Comparison of ENCODE assay signal across 21 cellular contexts in the genomic region with DNA sequence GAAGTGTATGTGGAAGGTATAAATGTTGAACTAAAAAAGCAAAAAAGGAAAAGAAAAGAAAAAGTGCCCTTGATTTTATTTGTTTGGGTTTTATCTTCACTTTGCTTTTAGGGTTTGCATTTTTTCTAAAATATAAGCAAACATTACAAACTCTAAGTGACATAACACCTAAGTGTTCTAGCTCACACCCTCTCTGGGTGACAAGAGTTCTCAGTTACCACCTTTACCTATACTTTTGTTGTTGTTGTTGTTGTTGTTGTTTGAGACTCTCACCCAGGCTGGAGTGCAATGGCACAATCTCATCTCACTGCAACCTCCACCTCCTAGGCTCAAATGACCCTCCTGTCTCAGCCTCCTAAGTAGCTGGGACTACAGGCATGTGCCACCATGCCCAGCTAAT. TPM values are rescaled to one million over a fixed set of nuclear protein-coding genes. Genes with fewer than 3 reads are reported as not detected.
DNase-seq lines count a peak whose midpoint lies in the region; ATAC-seq and TF ChIP-seq lines count a peak whose summit lies in the region.
"Had no signal": no experiment of that assay in that cellular context is flagged by ENCODE, and none has a peak within 500 bp of the region (broad histone marks: within the 10 kb centered on the region; RNA-seq: fewer than 3 reads in every experiment).

No MANE protein-coding gene starts in this region.

- H3K36me3 Mint-ChIP-seq in CD4-positive, alpha-beta memory T cell = peaks cover 56 to 58% of the 10 kb centered on the region in 2 donors
- H3K36me3 Mint-ChIP-seq in CD8-positive, alpha-beta T cell = peaks cover 27% of the 10 kb centered on the region
- peaks cover 58% of the 10 kb centered on the region for H3K36me3 Mint-ChIP-seq in effector memory CD8-positive, alpha-beta T cell (ENCODE audit: insufficient read depth)
- peaks cover 8% of the 10 kb centered on the region for H3K36me3 Mint-ChIP-seq in natural killer cell treated with Interleukin-12 subunit alpha and Interleukin-12 subunit beta and Interleukin-15 and Interleukin-18, amount 100 ng/mL, for 72 hours
- peaks cover 7% of the 10 kb centered on the region for H3K36me3 Mint-ChIP-seq in activated naive CD4-positive, alpha-beta T cell treated with anti-CD3 and anti-CD28 coated beads for 36 hours (ENCODE audit: low read depth)

- H3K9me3 Mint-ChIP-seq in CD4-positive, alpha-beta memory T cell = peaks cover 0 to 5% (median 2%) of the 10 kb centered on the region in 8 donors
- no peaks in the 10 kb centered on the region for H3K9me3 Mint-ChIP-seq in CD8-positive, alpha-beta T cell
- H3K9me3 Mint-ChIP-seq in effector memory CD8-positive, alpha-beta T cell = no peaks in the 10 kb centered on the region
- H3K9me3 Mint-ChIP-seq in natural killer cell treated with Interleukin-12 subunit alpha and Interleukin-12 subunit beta and Interleukin-15 and Interleukin-18, amount 100 ng/mL, for 72 hours = no peaks in the 10 kb centered on the region
- H3K9me3 Mint-ChIP-seq in activated naive CD4-positive, alpha-beta T cell treated with anti-CD3 and anti-CD28 coated beads for 36 hours = peaks cover 2% of the 10 kb centered on the region
- H3K9me3 Mint-ChIP-seq: IgD-negative memory B cell had no signal

- no peak overlapping the region for H3K27ac ChIP-seq in CD4-positive, alpha-beta memory T cell (ENCODE audit: low read depth, low read length)
- no peak overlapping the region for H3K27ac ChIP-seq in CD8-positive, alpha-beta T cell (ENCODE audit: low read depth, low read length)
- H3K27ac ChIP-seq: C4-2B, GM23248 had no signal

- no peaks in the 10 kb centered on the region for H3K27me3 ChIP-seq in CD4-positive, alpha-beta memory T cell (ENCODE audit: insufficient read depth, low read length)
- H3K27me3 ChIP-seq in CD8-positive, alpha-beta T cell (ENCODE audit: insufficient read depth, low read length) = no peaks in the 10 kb centered on the region

- no peaks in the 10 kb centered on the region for H3K36me3 ChIP-seq in CD4-positive, alpha-beta memory T cell (ENCODE audit: insufficient read depth, low read length)
- no peaks in the 10 kb centered on the region for H3K36me3 ChIP-seq in CD8-positive, alpha-beta T cell (ENCODE audit: insufficient read depth, low read length)
- H3K36me3 ChIP-seq: BE2C, HAP-1 had no signal

- CTCF ChIA-PET in CD4-positive, alpha-beta memory T cell (lab: Charles Lee; ENCODE audit: partially characterized antibody) = interaction anchor here (1.2 kb wide), 1 partner anchor 25 kb away, joined by 3 read pairs; no protein-coding TSS in a partner anchor
- CTCF ChIA-PET in CD8-positive, alpha-beta T cell (lab: Charles Lee) = no interaction called here
- CTCF ChIA-PET in activated naive CD4-positive, alpha-beta T cell treated with anti-CD3 and anti-CD28 coated beads for 36 hours (lab: Charles Lee) = no interaction called here

- H3K4me1 Mint-ChIP-seq in CD4-positive, alpha-beta memory T cell = peaks cover 38 to 70% (median 53%) of the 10 kb centered on the region in 4 donors
- peaks cover 44% of the 10 kb centered on the region for H3K4me1 Mint-ChIP-seq in CD8-positive, alpha-beta T cell (ENCODE audit: low read depth)
- peaks cover 54 to 69% of the 10 kb centered on the region in 2 donors for H3K4me1 Mint-ChIP-seq in effector memory CD8-positive, alpha-beta T cell (ENCODE audit: low read depth in 2 of 2)
- peaks cover 48 to 61% of the 10 kb centered on the region in 2 donors for H3K4me1 Mint-ChIP-seq in natural killer cell treated with Interleukin-12 subunit alpha and Interleukin-12 subunit beta and Interleukin-15 and Interleukin-18, amount 100 ng/mL, for 72 hours (ENCODE audit: low read depth in 2 of 2)
- peaks cover 39% of the 10 kb centered on the region for H3K4me1 Mint-ChIP-seq in activated naive CD4-positive, alpha-beta T cell treated with anti-CD3 and anti-CD28 coated beads for 36 hours (ENCODE audit: low read depth)

- ATAC-seq in CD8-positive, alpha-beta T cell = no peak
- ATAC-seq in effector memory CD8-positive, alpha-beta T cell (replicated peaks) = peak; percentile 62
- no peak for ATAC-seq in natural killer cell treated with Interleukin-12 subunit alpha and Interleukin-12 subunit beta and Interleukin-15 and Interleukin-18, amount 100 ng/mL, for 72 hours
- no peak for ATAC-seq in GM21381 (IDR thresholded peaks at IDR 0.05; ENCODE audit: unreplicated experiment)
- ATAC-seq: GM12878, HepG2 had no signal

- no peak for DNase-seq in CD4-positive, alpha-beta memory T cell
- no peak for DNase-seq in CD8-positive, alpha-beta T cell
- DNase-seq in effector memory CD8-positive, alpha-beta T cell = no peak
- no peak for DNase-seq in natural killer cell treated with Interleukin-12 subunit alpha and Interleukin-12 subunit beta and Interleukin-15 and Interleukin-18, amount 100 ng/mL, for 72 hours (ENCODE audit: low spot score)
- no peak for DNase-seq in activated naive CD4-positive, alpha-beta T cell treated with anti-CD3 and anti-CD28 coated beads for 36 hours
- no peak for DNase-seq in NCI-H82 treated with DMSO at 0.1 percent for 48 hours (lab: John Stamatoyannopoulos, UW; ENCODE audit: unreplicated experiment)
- DNase-seq: ACHN; BE2C; CD4-positive, alpha-beta T cell; COR-L47; DMS 273 treated with DMSO at 0.1 percent for 48 hours; DMS53; DND-41; EL; GM23248 had no signal

- H3K27me3 Mint-ChIP-seq in CD4-positive, alpha-beta memory T cell = no peaks in the 10 kb centered on the region
- no peaks in the 10 kb centered on the region for H3K27me3 Mint-ChIP-seq in CD8-positive, alpha-beta T cell (ENCODE audit: low read depth)
- H3K27me3 Mint-ChIP-seq in effector memory CD8-positive, alpha-beta T cell = no peaks in the 10 kb centered on the region
- H3K27me3 Mint-ChIP-seq in natural killer cell treated with Interleukin-12 subunit alpha and Interleukin-12 subunit beta and Interleukin-15 and Interleukin-18, amount 100 ng/mL, for 72 hours = no peaks in the 10 kb centered on the region
- H3K27me3 Mint-ChIP-seq in activated naive CD4-positive, alpha-beta T cell treated with anti-CD3 and anti-CD28 coated beads for 36 hours (ENCODE audit: low read depth) = no peaks in the 10 kb centered on the region
- H3K27me3 Mint-ChIP-seq: CD4-positive, alpha-beta T cell; IgD-negative memory B cell had no signal

- H3K4me3 ChIP-seq in CD4-positive, alpha-beta memory T cell (ENCODE audit: low read length in 2 of 2) = no peak overlapping the region
- H3K4me3 ChIP-seq in CD8-positive, alpha-beta T cell (ENCODE audit: low read depth, low read length) = no peak overlapping the region
- H3K4me3 ChIP-seq: GM12878, GM23248, HAP-1 had no signal

- H3K9me3 ChIP-seq in CD4-positive, alpha-beta memory T cell (ENCODE audit: control insufficient read depth in 1 of 2, low read length in 2 of 2) = no peaks in the 10 kb centered on the region
- H3K9me3 ChIP-seq in CD8-positive, alpha-beta T cell (ENCODE audit: low read length) = no peaks in the 10 kb centered on the region
- H3K9me3 ChIP-seq: BE2C, HAP-1 had no signal

- intact Hi-C loops in CD4-positive, alpha-beta memory T cell (cut with micrococcal nuclease) = no loop called here
- intact Hi-C loops in CD8-positive, alpha-beta T cell (cut with DNase I, micrococcal nuclease) = no loop called here
- intact Hi-C loops in activated naive CD4-positive, alpha-beta T cell treated with anti-CD3 and anti-CD28 coated beads for 36 hours (cut with micrococcal nuclease) = no loop called here

- H3K27ac Mint-ChIP-seq in CD4-positive, alpha-beta memory T cell = peak overlapping the region in 6 of 7 donors; percentile 5 to 66 (median 42)
- H3K27ac Mint-ChIP-seq in CD8-positive, alpha-beta T cell = peak overlapping the region; percentile 70
- peak overlapping the region; percentile 87 to 90 for H3K27ac Mint-ChIP-seq in effector memory CD8-positive, alpha-beta T cell
- peak overlapping the region; percentile 73 to 76 for H3K27ac Mint-ChIP-seq in natural killer cell treated with Interleukin-12 subunit alpha and Interleukin-12 subunit beta and Interleukin-15 and Interleukin-18, amount 100 ng/mL, for 72 hours
- H3K27ac Mint-ChIP-seq in activated naive CD4-positive, alpha-beta T cell treated with anti-CD3 and anti-CD28 coated beads for 36 hours = no peak overlapping the region
- H3K27ac Mint-ChIP-seq: CD4-positive, alpha-beta T cell had no signal

- TF ChIP-seq CTCF in CD8-positive, alpha-beta T cell (IDR thresholded peaks at IDR 0.05) = no peak

- POLR2A ChIA-PET in CD4-positive, alpha-beta memory T cell (lab: Charles Lee; ENCODE audit: partially characterized antibody) = interaction anchor here (0.6 to 1.6 kb wide), 6 partner anchors 11 to 649 kb away, joined by 3 to 6 read pairs (median 4); no protein-coding TSS in a partner anchor
- POLR2A ChIA-PET in CD8-positive, alpha-beta T cell (lab: Charles Lee) = interaction anchor here (1.2 kb wide), 1 partner anchor 10 kb away, joined by 3 read pairs; no protein-coding TSS in a partner anchor

- peak overlapping the region in 6 of 8 donors; percentile 5 to 77 (median 46) for H3K4me3 Mint-ChIP-seq in CD4-positive, alpha-beta memory T cell
- H3K4me3 Mint-ChIP-seq in CD8-positive, alpha-beta T cell = no peak overlapping the region
- peak overlapping the region; percentile 45 to 69 for H3K4me3 Mint-ChIP-seq in effector memory CD8-positive, alpha-beta T cell
- peak overlapping the region; percentile 64 for H3K4me3 Mint-ChIP-seq in natural killer cell treated with Interleukin-12 subunit alpha and Interleukin-12 subunit beta and Interleukin-15 and Interleukin-18, amount 100 ng/mL, for 72 hours
- no peak overlapping the region for H3K4me3 Mint-ChIP-seq in activated naive CD4-positive, alpha-beta T cell treated with anti-CD3 and anti-CD28 coated beads for 36 hours
- H3K4me3 Mint-ChIP-seq: CD4-positive, alpha-beta T cell; IgD-negative memory B cell had no signal

- H3K4me1 ChIP-seq in CD4-positive, alpha-beta memory T cell (ENCODE audit: insufficient read depth, low read length) = peaks cover 44% of the 10 kb centered on the region
- peaks cover 17% of the 10 kb centered on the region for H3K4me1 ChIP-seq in CD8-positive, alpha-beta T cell (ENCODE audit: insufficient read depth, low read length)
- H3K4me1 ChIP-seq: BE2C, HAP-1 had no signal

RNA-seq across cellular contexts. Expression of gene KLRG1, which starts 13.0 kb away (rescaled TPM):
- 10 to 100 TPM; 51.2 to 55.8 TPM for total RNA-seq in CD4-positive, alpha-beta memory T cell
- polyA plus RNA-seq in CD4-positive, alpha-beta memory T cell = 100 to 1,000 TPM in 1 of 2 donors, 10 to 100 TPM in 1; 98.9 to 161 TPM
- 10 to 100 TPM; 13.8 to 17.7 TPM for total RNA-seq in CD8-positive, alpha-beta T cell
- total RNA-seq in natural killer cell treated with Interleukin-12 subunit alpha and Interleukin-12 subunit beta and Interleukin-15 and Interleukin-18, amount 100 ng/mL, for 72 hours = 10 to 100 TPM in 1 of 2 donors, 1 to 10 TPM in 1; 6.7 to 23.2 TPM
- total RNA-seq in activated naive CD4-positive, alpha-beta T cell treated with anti-CD3 and anti-CD28 coated beads for 36 hours = 1 to 10 TPM; 3.9 to 5.2 TPM
- total RNA-seq: GM23248 had no signal

RNA-seq across cellular contexts. Expression of gene M6PR, which starts 52.9 kb away (rescaled TPM):
- total RNA-seq in CD4-positive, alpha-beta memory T cell = 100 to 1,000 TPM; 226 to 247 TPM
- polyA plus RNA-seq in CD4-positive, alpha-beta memory T cell = 100 to 1,000 TPM; 363 to 502 TPM
- total RNA-seq in CD8-positive, alpha-beta T cell = 10 to 100 TPM; 43.1 to 43.7 TPM
- 100 to 1,000 TPM; 213 to 346 TPM for total RNA-seq in natural killer cell treated with Interleukin-12 subunit alpha and Interleukin-12 subunit beta and Interleukin-15 and Interleukin-18, amount 100 ng/mL, for 72 hours
- total RNA-seq in activated naive CD4-positive, alpha-beta T cell treated with anti-CD3 and anti-CD28 coated beads for 36 hours = 100 to 1,000 TPM; 139 to 140 TPM

Comparison
In these comparisons a context has a peak if more than half of its experiments do, and no peak if none do; other contexts are left out.
1. H3K4me3 Mint-ChIP-seq: peak in CD4-positive, alpha-beta memory T cell (6 of 8), effector memory CD8-positive, alpha-beta T cell (2 of 2) and natural killer cell treated with Interleukin-12 subunit alpha and Interleukin-12 subunit beta and Interleukin-15 and Interleukin-18, amount 100 ng/mL, for 72 hours (single experiment); none in CD8-positive, alpha-beta T cell (single experiment) and activated naive CD4-positive, alpha-beta T cell treated with anti-CD3 and anti-CD28 coated beads for 36 hours (single experiment).